Comparison of ENCODE assay signal across 8 cellular contexts in genomic region chrX:101659601-101660063, GRCh38. TPM values are rescaled to one million over a fixed set of nuclear protein-coding genes. Genes with fewer than 3 reads are reported as not detected.
A peak's percentile ranks its signal among the peaks of the same experiment; 100 is the strongest.
DNase-seq lines count a peak whose midpoint lies in the region; ATAC-seq and TF ChIP-seq lines count a peak whose summit lies in the region.

ARMCX2 (minus strand) TSS chrX:101659850; CDS start chrX:101657588, 2,262 bp downstream.

- no peaks in the 10 kb centered on the region for H3F3A ChIP-seq in PC-9 (ENCODE audit: insufficient read depth, low read depth)

- TF ChIP-seq POLR2A in right lobe of liver (IDR thresholded peaks at IDR 0.05) = no peak

- WGBS in right lobe of liver (ENCODE audit: insufficient coverage, low coverage, low lambda C conversion rate, missing lambda C conversion rate) = 34% methylated on average over 4 of the region's 22 CpGs

- H3K27me3 ChIP-seq in PC-9 (ENCODE audit: insufficient read depth, low read depth) (0 out of 2 replicates have a peak, but pooled peaks cover 31% of the 10 kb centered on the region), right lobe of liver (no peaks in the 10 kb centered on the region)

- H3K27ac ChIP-seq in PC-9 (no peak within 1 kb of the TSS), right lobe of liver (peak within 1 kb of the TSS in 2 of 3 donors; percentile 11 to 18)

- H3K9me2 ChIP-seq in PC-9 (ENCODE audit: insufficient read depth) = no peaks in the 10 kb centered on the region

- ATAC-seq in HG02981 (IDR thresholded peaks at IDR 0.05; ENCODE audit: unreplicated experiment) = peak; percentile 47
- ATAC-seq in right lobe of liver = peak; percentile 13 to 58 (median 52)
- ATAC-seq in stimulated activated naive B cell treated with anti-CD40 and anti-IgM and Interleukin-4, amounts not matched to agents 10 μg/mL and 1 μg/mL and 100 μg/mL, for 72 hours (replicated peaks) = peak; percentile 77 to 88

- TF ChIP-seq CTCF in PC-9 (conservative IDR thresholded peaks at IDR 0.05) = no peak
- no peak for TF ChIP-seq CTCF in right lobe of liver (IDR thresholded peaks at IDR 0.05)

- peak within 1 kb of the TSS; percentile 94 for H2AFZ ChIP-seq in PC-9

- no peak within 1 kb of the TSS for H3K27ac Mint-ChIP-seq in stimulated activated naive B cell treated with anti-CD40 and anti-IgM and Interleukin-4, amounts not matched to agents 10 μg/mL and 1 μg/mL and 100 μg/mL, for 72 hours

- H3K4me3 ChIP-seq in PC-9 = peak within 1 kb of the TSS; percentile 60
- peak within 1 kb of the TSS; percentile 28 to 51 (median 44) for H3K4me3 ChIP-seq in right lobe of liver

- peak within 1 kb of the TSS; percentile 68 for H3K4me2 ChIP-seq in PC-9

- BruUV-seq in PC-9 (replicated peaks; lab: Mats Ljungman, UMichigan) = no TSS peak

- H3K4me1 ChIP-seq in PC-9 (replicated peaks; ENCODE audit: insufficient read depth) (no peaks in the 10 kb centered on the region), right lobe of liver (no peaks in the 10 kb centered on the region)

- H3K36me3 ChIP-seq in PC-9 (ENCODE audit: low read depth) (no peaks in the 10 kb centered on the region), right lobe of liver (no peaks in the 10 kb centered on the region)

- H3K27me3 Mint-ChIP-seq in stimulated activated naive B cell treated with anti-CD40 and anti-IgM and Interleukin-4, amounts not matched to agents 10 μg/mL and 1 μg/mL and 100 μg/mL, for 72 hours = peaks cover 0 to 25% of the 10 kb centered on the region in 2 donors

- H3K4me3 Mint-ChIP-seq in stimulated activated naive B cell treated with anti-CD40 and anti-IgM and Interleukin-4, amounts not matched to agents 10 μg/mL and 1 μg/mL and 100 μg/mL, for 72 hours = peak within 1 kb of the TSS; percentile 84 to 88

- CTCF ChIA-PET in PC-9 (lab: Charles Lee) = no interaction called here

- POLR2A ChIA-PET in PC-9 (lab: Charles Lee; ENCODE audit: unreplicated experiment) = no interaction called here

- intact Hi-C loops in PC-9 (cut with micrococcal nuclease; ENCODE audit: unreplicated experiment) = no loop called here
- intact Hi-C loops in right lobe of liver (cut with DNase I) = no loop called here

- peaks cover 3 to 4% of the 10 kb centered on the region in 2 donors for H3K4me1 Mint-ChIP-seq in stimulated activated naive B cell treated with anti-CD40 and anti-IgM and Interleukin-4, amounts not matched to agents 10 μg/mL and 1 μg/mL and 100 μg/mL, for 72 hours

- no peaks in the 10 kb centered on the region for H4K20me1 ChIP-seq in PC-9 (ENCODE audit: insufficient read depth)

- peak; percentile 0 for DNase-seq in NCI-H1694 treated with DMSO at 0.1 percent for 48 hours (lab: John Stamatoyannopoulos, UW)
- DNase-seq in NCI-H1694 (lab: John Stamatoyannopoulos, UW) = no peak
- DNase-seq in PC-9 = no peak
- peak; percentile 66 for DNase-seq in ecto neural progenitor cell (ENCODE audit: low spot score)
- DNase-seq in right lobe of liver = peak in 1 of 3 donors; percentile 29
- peak; percentile 20 for DNase-seq in stimulated activated naive B cell treated with anti-CD40 and anti-IgM and Interleukin-4, amounts not matched to agents 10 μg/mL and 1 μg/mL and 100 μg/mL, for 72 hours
- no peak for DNase-seq in CD1c-positive myeloid dendritic cell (ENCODE audit: extremely low spot score)

- H3K79me2 ChIP-seq in PC-9 (ENCODE audit: low read depth) = no peaks in the 10 kb centered on the region

- no peaks in the 10 kb centered on the region for H3K9me3 ChIP-seq in PC-9 (ENCODE audit: insufficient read depth, low read depth)
- no peaks in the 10 kb centered on the region for H3K9me3 ChIP-seq in right lobe of liver

- no peaks in the 10 kb centered on the region for H3K9me3 Mint-ChIP-seq in stimulated activated naive B cell treated with anti-CD40 and anti-IgM and Interleukin-4, amounts not matched to agents 10 μg/mL and 1 μg/mL and 100 μg/mL, for 72 hours

- H3K36me3 Mint-ChIP-seq in stimulated activated naive B cell treated with anti-CD40 and anti-IgM and Interleukin-4, amounts not matched to agents 10 μg/mL and 1 μg/mL and 100 μg/mL, for 72 hours = no peaks in the 10 kb centered on the region

RNA-seq across cellular contexts. Expression of gene ARMCX2, which starts in this region (rescaled TPM):
- total RNA-seq in PC-9 (2021) (4.4 and 5.2 TPM in 2 replicates), right lobe of liver (1 to 10 TPM in 5 of 6 experiments, under 1 TPM in 1; 0.98 to 5.0 (median 3.6) TPM)

Comparison
In these comparisons a context has a peak if more than half of its experiments do, and no peak if none do; other contexts are left out.
1. DNase-seq: peak in NCI-H1694 treated with DMSO at 0.1 percent for 48 hours (single experiment), ecto neural progenitor cell (single experiment) and stimulated activated naive B cell treated with anti-CD40 and anti-IgM and Interleukin-4, amounts not matched to agents 10 μg/mL and 1 μg/mL and 100 μg/mL, for 72 hours (single experiment); none in NCI-H1694 (single experiment), PC-9 (0 of 2) and CD1c-positive myeloid dendritic cell (single experiment).
2. Peak in every context shown above with its lines, with median percentiles within 50 percentile points of each other: ATAC-seq.